ENCODE assay signal across 21 cellular contexts in genomic region chr2:8371653-8372052, GRCh38.
DNase-seq lines count a peak whose midpoint lies in the region; ATAC-seq, FAIRE-seq and TF ChIP-seq lines count a peak whose summit lies in the region.
"Had no signal": no experiment of that assay in that cellular context is flagged by ENCODE, and none has a peak within 500 bp of the region (broad histone marks: within the 10 kb centered on the region; RNA-seq: fewer than 3 reads in every experiment).

No MANE protein-coding gene starts in this region.

- no peaks in the 10 kb centered on the region for H3K27me3 ChIP-seq in right lobe of liver
- H3K27me3 ChIP-seq: BLaER1 had no signal

- 35% methylated on average over 4 of the region's 4 CpGs for WGBS in right lobe of liver (ENCODE audit: insufficient coverage, low coverage, low lambda C conversion rate, missing lambda C conversion rate)

- FAIRE-seq in GM12891 (lab: Jason Lieb, UNC) = peak; percentile 51
- FAIRE-seq: A204.1, GM19239, H54 had no signal

- peak overlapping the region in 1 of 3 donors; percentile 2 for H3K27ac ChIP-seq in right lobe of liver
- H3K27ac ChIP-seq: 22Rv1, BLaER1, C4-2B had no signal

- TF ChIP-seq CTCF in right lobe of liver (IDR thresholded peaks at IDR 0.05) = no peak

- peaks cover 0 to 11% (median 2%) of the 10 kb centered on the region in 4 donors for H3K4me1 ChIP-seq in right lobe of liver
- H3K4me1 ChIP-seq: Caco-2, HAP-1 had no signal

- no peak overlapping the region for H3K4me3 ChIP-seq in right lobe of liver
- H3K4me3 ChIP-seq: BLaER1, HAP-1 had no signal

- intact Hi-C loops in right lobe of liver (cut with DNase I) = no loop called here

- no peak for TF ChIP-seq POLR2A in GM12891 (IDR thresholded peaks at IDR 0.05; ENCODE audit: low read depth, low read length)
- no peak for TF ChIP-seq POLR2A in right lobe of liver (IDR thresholded peaks at IDR 0.05)

- DNase-seq in GM12891 (ENCODE audit: insufficient read length, low spot score) = no peak
- peak; percentile 36 for DNase-seq in NCI-H748 (lab: John Stamatoyannopoulos, UW; ENCODE audit: unreplicated experiment)
- no peak for DNase-seq in left lobe of liver (ENCODE audit: low spot score)
- no peak for DNase-seq in right lobe of liver
- DNase-seq in cortex of kidney (lab: John Stamatoyannopoulos, UW) = no peak
- no peak for DNase-seq in ecto neural progenitor cell (ENCODE audit: low spot score)
- DNase-seq: Caco-2; CD4-positive, CD25-positive, alpha-beta regulatory T cell; CD8-positive, alpha-beta T cell; DMS153; DND-41; GOT3; HFFc6 had no signal

- H3K36me3 ChIP-seq in right lobe of liver = no peaks in the 10 kb centered on the region
- H3K36me3 ChIP-seq: BLaER1, HAP-1 had no signal

- H3K9me3 ChIP-seq in right lobe of liver = peaks cover 0 to 3% (median 0%) of the 10 kb centered on the region in 4 donors
- H3K9me3 ChIP-seq: BLaER1, HAP-1 had no signal

- ATAC-seq in left lobe of liver (peak; percentile 71), right lobe of liver (peak; percentile 36 to 85 (median 72)), HG03354 (IDR thresholded peaks at IDR 0.05; ENCODE audit: poor library complexity, severe bottlenecking, unreplicated experiment) (no peak)
- ATAC-seq: CD8-positive, alpha-beta T cell had no signal

TF ChIP-seq in GM12891, 5 proteins besides CTCF, POLR2A, EP300 and RAD21:
- no peak for TF ChIP-seq TAF1 (IDR thresholded peaks at IDR 0.05; ENCODE audit: low read depth, low read length)
- TF ChIP-seq POU2F2 (IDR thresholded peaks at IDR 0.05; ENCODE audit: low read depth, low read length) = no peak
- TF ChIP-seq SPI1 (IDR thresholded peaks at IDR 0.05; ENCODE audit: low read depth, low read length) = no peak
- TF ChIP-seq POLR2AphosphoS5 (IDR thresholded peaks at IDR 0.05; ENCODE audit: low read depth, low read length) = no peak
- TF ChIP-seq PAX5 (IDR thresholded peaks at IDR 0.05; ENCODE audit: insufficient read depth, low read length, severe bottlenecking) = no peak
